Comparison of ENCODE assay signal across 8 cellular contexts in the genomic region with DNA sequence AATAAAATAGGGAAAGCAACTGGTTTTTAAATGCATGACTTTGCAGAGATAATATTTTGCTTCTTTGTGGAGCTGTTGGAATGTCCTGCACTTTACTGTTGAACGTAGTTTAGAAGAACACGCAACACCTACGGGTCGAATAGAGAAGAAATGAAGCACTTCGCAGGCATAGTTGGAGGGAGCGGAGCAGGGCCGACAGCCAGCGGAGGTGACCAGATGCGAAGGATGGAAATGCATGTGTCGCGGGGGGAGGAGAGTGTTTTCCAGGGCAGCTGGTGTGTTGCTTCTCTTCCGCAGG. TPM values are rescaled to one million over a fixed set of nuclear protein-coding genes. Genes with fewer than 3 reads are reported as not detected.
DNase-seq lines count a peak whose midpoint lies in the region; ATAC-seq and TF ChIP-seq lines count a peak whose summit lies in the region.

No MANE protein-coding gene starts in this region.

- CTCF ChIA-PET in RWPE1 (lab: Yijun Ruan, JAX), result interaction anchor here (0.7 to 1.2 kb wide), 7 partner anchors 33 to 470 kb away, joined by 3 to 7 read pairs (median 3); partner anchors contain the start of gene CEBPA

- DNase-seq in cardiac muscle cell (ENCODE audit: low read depth in 1 of 2, low spot score in 1 of 2), result peak in 1 of 2 donors; percentile 42
- DNase-seq in Right ventricle myocardium superior, result no peak
- DNase-seq in RWPE1 (ENCODE audit: low spot score), result no peak
- peak; percentile 30 for DNase-seq in myocyte (ENCODE audit: low read depth)
- no peak for DNase-seq in NCI-H187 treated with DMSO at 0.1 percent for 48 hours (lab: John Stamatoyannopoulos, UW)
- DNase-seq in NCI-H2081 treated with DMSO at 0.1 percent for 48 hours (lab: John Stamatoyannopoulos, UW), result no peak
- DNase-seq in activated CD4-positive, CD25-positive, alpha-beta regulatory T cell (lab: John Stamatoyannopoulos, UW), result no peak

- H3K36me3 ChIP-seq in cardiac muscle cell (peaks cover under 1% of the 10 kb centered on the region), duodenal mucosa (ENCODE audit: control insufficient read depth in 1 of 2, insufficient read depth in 2 of 2, low read length in 2 of 2) (peaks cover 0 to 7% of the 10 kb centered on the region in 2 donors)

- H3K9ac ChIP-seq in duodenal mucosa (ENCODE audit: low read depth in 1 of 2, low read length in 2 of 2), result peak overlapping the region; percentile 65 to 87

- H3K27me3 ChIP-seq in cardiac muscle cell (no peaks in the 10 kb centered on the region), duodenal mucosa (ENCODE audit: control insufficient read depth in 1 of 2, insufficient read depth in 2 of 2, low read length in 2 of 2) (no peaks in the 10 kb centered on the region)

- H3K4me3 ChIP-seq in cardiac muscle cell (peak overlapping the region; percentile 100), duodenal mucosa (ENCODE audit: low read depth in 1 of 2, low read length in 2 of 2) (peak overlapping the region; percentile 77 to 94)

- H3K27ac ChIP-seq in cardiac muscle cell (peak overlapping the region; percentile 99), RWPE1 (peak overlapping the region; percentile 98), duodenal mucosa (ENCODE audit: low read depth, low read length) (peak overlapping the region; percentile 94)

- no peak for ATAC-seq in Right ventricle myocardium superior (ENCODE audit: poor library complexity)

- peaks cover 5% of the 10 kb centered on the region for H3K4me1 ChIP-seq in cardiac muscle cell (ENCODE audit: low read depth)
- H3K4me1 ChIP-seq in duodenal mucosa (ENCODE audit: control insufficient read depth in 1 of 2, insufficient read depth in 2 of 2, low read length in 2 of 2), result peaks cover 44 to 48% of the 10 kb centered on the region in 2 donors

- POLR2A ChIA-PET in RWPE1 (lab: Yijun Ruan, JAX; ENCODE audit: low non-redundant PET), result interaction anchor here (0.5 to 2.0 kb wide), 3 partner anchors 38 to 74 kb away, joined by 4 to 6 read pairs (median 4); partner anchors contain the start of gene CEBPA

- TF ChIP-seq CTCF in cardiac muscle cell (IDR thresholded peaks at IDR 0.05; ENCODE audit: low read depth, low read length) (no peak), RWPE1 (conservative IDR thresholded peaks at IDR 0.05; ENCODE audit: low read depth) (no peak)

- no peaks in the 10 kb centered on the region for H3K9me3 ChIP-seq in cardiac muscle cell (ENCODE audit: low read depth)
- no peaks in the 10 kb centered on the region for H3K9me3 ChIP-seq in duodenal mucosa (ENCODE audit: control insufficient read depth in 1 of 2, low read length in 2 of 2)

- intact Hi-C loops in Right ventricle myocardium superior (cut with DNase I), result loop anchor here (5.0 kb wide), 1 partner anchor 72 kb away; the partner anchor contains the start of gene CEBPA

RNA-seq across cellular contexts. Expression of gene CEBPG, which starts 0.8 kb away (rescaled TPM):
- total RNA-seq in cardiac muscle cell (21.1 and 22.3 TPM in 2 replicates), Right ventricle myocardium superior (16.1 TPM), myocyte (21.7 and 23.6 TPM in 2 replicates)
- polyA plus RNA-seq in cardiac muscle cell, result 17.4 and 22.9 TPM in 2 replicates
- polyA plus RNA-seq in myocyte (2012), result 21.0 TPM
